In genomic region chr16:1610071-1610840, GRCh38 we compare ENCODE assay signal across 8 cellular contexts.
A peak's percentile ranks its signal among the peaks of the same experiment; 100 is the strongest.
DNase-seq lines count a peak whose midpoint lies in the region; ATAC-seq and TF ChIP-seq lines count a peak whose summit lies in the region.

No MANE protein-coding gene starts in this region.

- H3K4me3 ChIP-seq in choroid plexus epithelial cell (ENCODE audit: low read depth, low read length) = peak overlapping the region; percentile 92

- in situ Hi-C loops in GM13977 (cut with MboI; ENCODE audit: low pct_unique_long_range_greater_than_20kb, low sequenced_read_pairs, unreplicated experiment) = no loop called here

- peak; percentile 98 for DNase-seq in GM13977 (ENCODE audit: low spot score)
- peak; percentile 71 for DNase-seq in NCI-H510A (lab: John Stamatoyannopoulos, UW)
- DNase-seq in activated CD4-positive, alpha-beta T cell treated with anti-CD3 and anti-CD28 coated beads for 4 hours = peak; percentile 86 to 88
- DNase-seq in choroid plexus epithelial cell (ENCODE audit: low read depth) = peak; percentile 86
- DNase-seq in kidney glomerular epithelial cell (lab: John Stamatoyannopoulos, UW) = peak; percentile 81
- peak; percentile 82 to 91 for DNase-seq in stimulated activated CD4-positive, alpha-beta T cell treated with anti-CD3 and anti-CD28 coated beads, Interleukin-15, amount 100 ng/mL, for 1 hour (ENCODE audit: low read depth in 1 of 2, low spot score in 1 of 2)

- ATAC-seq in HG03196 (IDR thresholded peaks at IDR 0.05; ENCODE audit: unreplicated experiment) = peak; percentile 48
- ATAC-seq in GM18873 (IDR thresholded peaks at IDR 0.05; ENCODE audit: low FRiP score, unreplicated experiment) = no peak

- TF ChIP-seq CTCF in GM13977 (IDR thresholded peaks at IDR 0.05; ENCODE audit: extremely low read depth, insufficient read depth, missing control alignments) (no peak), choroid plexus epithelial cell (conservative IDR thresholded peaks at IDR 0.05; ENCODE audit: low read depth, low read length) (no peak)
